In genomic region chr6:43788305-43788704, GRCh38 we compare ENCODE assay signal across 25 cellular contexts.
"Had no signal": no experiment of that assay in that cellular context is flagged by ENCODE, and none has a peak within 500 bp of the region (broad histone marks: within the 10 kb centered on the region; RNA-seq: fewer than 3 reads in every experiment).

No MANE protein-coding gene starts in this region.

- DNase-seq: activated CD4-positive, alpha-beta T cell treated with anti-CD3 and anti-CD28 coated beads, Interleukin-2, amount 10 ng/mL, durations not matched to agents 24 days and 14 days; activated CD8-positive, alpha-beta memory T cell treated with anti-CD3 and anti-CD28 coated beads, Interleukin-2, amount 10 ng/mL, durations not matched to agents 7 days and 5 days; activated CD8-positive, alpha-beta T cell treated with anti-CD3 and anti-CD28 coated beads for 36 hours; activated gamma-delta T cell; anterior cingulate cortex; caudate nucleus; effector CD4-positive, alpha-beta T cell; immature natural killer cell; kidney glomerular epithelial cell; left ventricle myocardium superior; stimulated activated CD4-positive, alpha-beta T cell treated with anti-CD3 and anti-CD28 coated beads, Interleukin-1b, Interleukin-23, amount 100 ng/mL, for 48 hours; stimulated activated naive CD8-positive, alpha-beta T cell treated with anti-CD3 and anti-CD28 coated beads, Interleukin-15, amount 100 ng/mL, for 72 hours; T-helper 17 cell had no signal

- H3K4me1 ChIP-seq: pancreas, right lobe of liver, suprapubic skin, tibial nerve had no signal

- H3K4me1 Mint-ChIP-seq: activated CD4-positive, alpha-beta T cell treated with anti-CD3 and anti-CD28 coated beads, Interleukin-2, amount 10 ng/mL, durations not matched to agents 24 days and 14 days; activated CD8-positive, alpha-beta memory T cell treated with anti-CD3 and anti-CD28 coated beads, Interleukin-2, amount 10 ng/mL, durations not matched to agents 7 days and 5 days; activated naive CD4-positive, alpha-beta T cell treated with anti-CD3 and anti-CD28 coated beads, Interleukin-2, amount 50 U/mL, for 24 hours; immature natural killer cell; stimulated activated effector memory CD8-positive, alpha-beta T cell treated with anti-CD3 and anti-CD28 coated beads, Interleukin-12 subunit alpha, Interleukin-12 subunit beta, amount 100 ng/mL, for 72 hours; stimulated activated naive CD8-positive, alpha-beta T cell treated with anti-CD3 and anti-CD28 coated beads, Interleukin-15, amount 100 ng/mL, for 72 hours had no signal

- H3K27me3 Mint-ChIP-seq: activated CD4-positive, alpha-beta T cell treated with anti-CD3 and anti-CD28 coated beads, Interleukin-2, amount 10 ng/mL, durations not matched to agents 24 days and 14 days; activated CD8-positive, alpha-beta memory T cell treated with anti-CD3 and anti-CD28 coated beads, Interleukin-2, amount 10 ng/mL, durations not matched to agents 7 days and 5 days; activated CD8-positive, alpha-beta T cell treated with anti-CD3 and anti-CD28 coated beads for 36 hours; activated naive CD4-positive, alpha-beta T cell treated with anti-CD3 and anti-CD28 coated beads, Interleukin-2, amount 50 U/mL, for 24 hours; dendritic cell treated with granulocyte-macrophage colony-stimulating factor and Interleukin-4, amounts not matched to agents 40 ng/mL and 50 ng/mL, for 4 days; stimulated activated naive CD8-positive, alpha-beta T cell treated with anti-CD3 and anti-CD28 coated beads, Interleukin-15, amount 100 ng/mL, for 72 hours; T-helper 17 cell had no signal

- ATAC-seq: activated CD4-positive, CD25-positive, alpha-beta regulatory T cell treated with anti-CD3 and anti-CD28 coated beads, Interleukin-2, amount 50 U/mL, for 24 hours; activated CD8-positive, alpha-beta memory T cell treated with anti-CD3 and anti-CD28 coated beads, Interleukin-2, amount 10 ng/mL, durations not matched to agents 7 days and 5 days; body of pancreas; T-helper 17 cell had no signal

- H3K27ac ChIP-seq: pancreas, right lobe of liver, skin epidermis, suprapubic skin, tibial nerve had no signal

- H3K27me3 ChIP-seq: body of pancreas, pancreas, right lobe of liver, suprapubic skin, tibial nerve had no signal

- H3K9me3 ChIP-seq: body of pancreas, pancreas, right lobe of liver, suprapubic skin, tibial nerve had no signal

- H3K4me3 ChIP-seq: body of pancreas, pancreas, right lobe of liver, skin epidermis, suprapubic skin, tibial nerve had no signal

- H3K27ac Mint-ChIP-seq: activated CD4-positive, alpha-beta T cell treated with anti-CD3 and anti-CD28 coated beads, Interleukin-2, amount 10 ng/mL, durations not matched to agents 24 days and 14 days; activated CD8-positive, alpha-beta memory T cell treated with anti-CD3 and anti-CD28 coated beads, Interleukin-2, amount 10 ng/mL, durations not matched to agents 7 days and 5 days; activated CD8-positive, alpha-beta T cell treated with anti-CD3 and anti-CD28 coated beads for 36 hours; activated naive CD4-positive, alpha-beta T cell treated with anti-CD3 and anti-CD28 coated beads, Interleukin-2, amount 50 U/mL, for 24 hours; activated T-helper 1 cell treated with anti-CD3 and anti-CD28 coated beads, Interleukin-12 subunit alpha, Interleukin-12 subunit beta, Interleukin-2, Interleukin-4 antibody, amounts not matched to agents 30 ng/mL and 10 ng/mL and 1 ng/mL, durations not matched to agents 14 hours and 24 hours and 36 hours; dendritic cell treated with granulocyte-macrophage colony-stimulating factor and Interleukin-4, amounts not matched to agents 40 ng/mL and 50 ng/mL, for 4 days; immature natural killer cell; natural killer cell treated with Interleukin-12 subunit alpha and Interleukin-12 subunit beta and Interleukin-15 and Interleukin-18, amount 100 ng/mL, for 72 hours; stimulated activated effector memory CD8-positive, alpha-beta T cell treated with anti-CD3 and anti-CD28 coated beads, Interleukin-12 subunit alpha, Interleukin-12 subunit beta, amount 100 ng/mL, for 72 hours; stimulated activated naive CD8-positive, alpha-beta T cell treated with anti-CD3 and anti-CD28 coated beads, Interleukin-15, amount 100 ng/mL, for 72 hours; T-helper 17 cell had no signal

- H3K4me3 Mint-ChIP-seq: activated CD4-positive, alpha-beta T cell treated with anti-CD3 and anti-CD28 coated beads, Interleukin-2, amount 10 ng/mL, durations not matched to agents 24 days and 14 days; activated CD8-positive, alpha-beta memory T cell treated with anti-CD3 and anti-CD28 coated beads, Interleukin-2, amount 10 ng/mL, durations not matched to agents 7 days and 5 days; activated CD8-positive, alpha-beta T cell treated with anti-CD3 and anti-CD28 coated beads for 36 hours; activated naive CD4-positive, alpha-beta T cell treated with anti-CD3 and anti-CD28 coated beads, Interleukin-2, amount 50 U/mL, for 24 hours; activated T-helper 1 cell treated with anti-CD3 and anti-CD28 coated beads, Interleukin-12 subunit alpha, Interleukin-12 subunit beta, Interleukin-2, Interleukin-4 antibody, amounts not matched to agents 30 ng/mL and 10 ng/mL and 1 ng/mL, durations not matched to agents 14 hours and 24 hours and 36 hours; dendritic cell treated with granulocyte-macrophage colony-stimulating factor and Interleukin-4, amounts not matched to agents 40 ng/mL and 50 ng/mL, for 4 days; immature natural killer cell; natural killer cell treated with Interleukin-12 subunit alpha and Interleukin-12 subunit beta and Interleukin-15 and Interleukin-18, amount 100 ng/mL, for 72 hours; stimulated activated effector memory CD8-positive, alpha-beta T cell treated with anti-CD3 and anti-CD28 coated beads, Interleukin-12 subunit alpha, Interleukin-12 subunit beta, amount 100 ng/mL, for 72 hours; stimulated activated naive CD8-positive, alpha-beta T cell treated with anti-CD3 and anti-CD28 coated beads, Interleukin-15, amount 100 ng/mL, for 72 hours; T-helper 17 cell had no signal

- H3K9me3 Mint-ChIP-seq: activated CD4-positive, alpha-beta T cell treated with anti-CD3 and anti-CD28 coated beads, Interleukin-2, amount 10 ng/mL, durations not matched to agents 24 days and 14 days; activated CD8-positive, alpha-beta T cell treated with anti-CD3 and anti-CD28 coated beads for 36 hours; activated naive CD4-positive, alpha-beta T cell treated with anti-CD3 and anti-CD28 coated beads, Interleukin-2, amount 50 U/mL, for 24 hours; activated T-helper 1 cell treated with anti-CD3 and anti-CD28 coated beads, Interleukin-12 subunit alpha, Interleukin-12 subunit beta, Interleukin-2, Interleukin-4 antibody, amounts not matched to agents 30 ng/mL and 10 ng/mL and 1 ng/mL, durations not matched to agents 14 hours and 24 hours and 36 hours; dendritic cell treated with granulocyte-macrophage colony-stimulating factor and Interleukin-4, amounts not matched to agents 40 ng/mL and 50 ng/mL, for 4 days; natural killer cell treated with Interleukin-12 subunit alpha and Interleukin-12 subunit beta and Interleukin-15 and Interleukin-18, amount 100 ng/mL, for 72 hours; stimulated activated effector memory CD8-positive, alpha-beta T cell treated with anti-CD3 and anti-CD28 coated beads, Interleukin-12 subunit alpha, Interleukin-12 subunit beta, amount 100 ng/mL, for 72 hours; stimulated activated naive CD8-positive, alpha-beta T cell treated with anti-CD3 and anti-CD28 coated beads, Interleukin-15, amount 100 ng/mL, for 72 hours had no signal

- H3K36me3 Mint-ChIP-seq: natural killer cell treated with Interleukin-12 subunit alpha and Interleukin-12 subunit beta and Interleukin-15 and Interleukin-18, amount 100 ng/mL, for 72 hours had no signal
